36 cellular contexts compared by ENCODE assay signal in the genomic region with DNA sequence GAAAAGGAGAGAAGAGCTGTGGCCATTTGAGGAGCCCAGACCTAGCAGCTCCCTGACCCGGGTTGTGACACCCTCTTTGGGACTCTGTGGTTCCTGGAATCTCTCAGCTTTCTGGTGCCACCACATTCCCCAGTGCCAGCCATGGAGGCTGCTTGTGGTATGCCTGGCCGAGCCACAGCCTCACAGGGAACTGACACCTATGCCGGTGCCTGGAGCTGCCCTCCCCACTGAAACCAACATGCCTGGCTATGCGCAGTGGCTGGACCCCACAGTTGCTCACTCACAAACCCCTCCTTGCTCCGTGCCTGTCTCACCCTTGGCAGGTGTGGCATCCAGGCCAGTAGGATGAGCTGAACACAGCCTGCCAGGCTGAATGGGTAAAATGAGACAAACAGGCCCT.
"Had no signal": no experiment of that assay in that cellular context is flagged by ENCODE, and none has a peak within 500 bp of the region (broad histone marks: within the 10 kb centered on the region; RNA-seq: fewer than 3 reads in every experiment).

No MANE protein-coding gene starts in this region.

- H3K4me3 ChIP-seq: ascending aorta, cardiac muscle cell, K562, Peyer's patch had no signal

- H3K27ac ChIP-seq: ascending aorta, cardiac muscle cell, Peyer's patch, WERI-Rb-1 had no signal

- H3K9me3 ChIP-seq: ascending aorta, Peyer's patch had no signal

- H3K4me1 ChIP-seq: ascending aorta, Peyer's patch had no signal

- H3K36me3 ChIP-seq: ascending aorta, cardiac muscle cell, Peyer's patch, WERI-Rb-1 had no signal

- DNase-seq: activated CD4-positive, alpha-beta memory T cell treated with anti-CD3 and anti-CD28 coated beads, Interleukin-2, amount 10 ng/mL, durations not matched to agents 7 days and 5 days; activated CD4-positive, alpha-beta T cell treated with anti-CD3 and anti-CD28 coated beads for 1 hour; activated CD4-positive, alpha-beta T cell treated with anti-CD3 and anti-CD28 coated beads for 48 hours; activated CD4-positive, CD25-positive, alpha-beta regulatory T cell; activated CD8-positive, alpha-beta memory T cell treated with anti-CD3 and anti-CD28 coated beads for 24 hours; activated CD8-positive, alpha-beta memory T cell treated with anti-CD3 and anti-CD28 coated beads, Interleukin-2, amount 10 ng/mL, durations not matched to agents 7 days and 5 days; activated CD8-positive, alpha-beta memory T cell treated with anti-CD3 and anti-CD28 coated beads, Interleukin-2, amount 50 U/mL, for 48 hours; activated effector memory CD4-positive, alpha-beta T cell treated with anti-CD3 and anti-CD28 coated beads, Interleukin-2, amount 50 U/mL, for 16 hours; activated naive CD4-positive, alpha-beta T cell; activated naive CD4-positive, alpha-beta T cell treated with anti-CD3 and anti-CD28 coated beads, Interleukin-2, amount 50 U/mL, for 16 hours; activated naive CD8-positive, alpha-beta T cell treated with anti-CD3 and anti-CD28 coated beads, Interleukin-2, amount 10 ng/mL, durations not matched to agents 7 days and 5 days; activated T-cell treated with anti-CD3 and anti-CD28 coated beads, Interleukin-2, amount 50 U/mL, for 48 hours; amygdala; NCI-H1092 treated with DMSO at 0.1 percent for 48 hours; NCI-H1417; NCI-H146; NCI-H187; NCI-H2029 treated with DMSO at 0.1 percent for 48 hours; NCI-H2107; NCI-H2171; NCI-H510A; NCI-H526; NCI-H748 treated with DMSO at 0.1 percent for 48 hours; NK-92 treated with Interleukin-12 subunit alpha and Interleukin-12 subunit beta, amount 100 ng/mL, for 24 hours; PC-3; Right ventricle myocardium superior; RPMI8226; SW 1271; T-helper 1 cell; T-helper 2 cell; T-helper 9 cell; WERI-Rb-1 had no signal

- FAIRE-seq: K562 had no signal

- ATAC-seq: activated CD8-positive, alpha-beta memory T cell treated with anti-CD3 and anti-CD28 coated beads, Interleukin-2, amount 10 ng/mL, durations not matched to agents 7 days and 5 days; K562; PC-3 had no signal
